ENCODE assay signal across 23 cellular contexts in the genomic region with DNA sequence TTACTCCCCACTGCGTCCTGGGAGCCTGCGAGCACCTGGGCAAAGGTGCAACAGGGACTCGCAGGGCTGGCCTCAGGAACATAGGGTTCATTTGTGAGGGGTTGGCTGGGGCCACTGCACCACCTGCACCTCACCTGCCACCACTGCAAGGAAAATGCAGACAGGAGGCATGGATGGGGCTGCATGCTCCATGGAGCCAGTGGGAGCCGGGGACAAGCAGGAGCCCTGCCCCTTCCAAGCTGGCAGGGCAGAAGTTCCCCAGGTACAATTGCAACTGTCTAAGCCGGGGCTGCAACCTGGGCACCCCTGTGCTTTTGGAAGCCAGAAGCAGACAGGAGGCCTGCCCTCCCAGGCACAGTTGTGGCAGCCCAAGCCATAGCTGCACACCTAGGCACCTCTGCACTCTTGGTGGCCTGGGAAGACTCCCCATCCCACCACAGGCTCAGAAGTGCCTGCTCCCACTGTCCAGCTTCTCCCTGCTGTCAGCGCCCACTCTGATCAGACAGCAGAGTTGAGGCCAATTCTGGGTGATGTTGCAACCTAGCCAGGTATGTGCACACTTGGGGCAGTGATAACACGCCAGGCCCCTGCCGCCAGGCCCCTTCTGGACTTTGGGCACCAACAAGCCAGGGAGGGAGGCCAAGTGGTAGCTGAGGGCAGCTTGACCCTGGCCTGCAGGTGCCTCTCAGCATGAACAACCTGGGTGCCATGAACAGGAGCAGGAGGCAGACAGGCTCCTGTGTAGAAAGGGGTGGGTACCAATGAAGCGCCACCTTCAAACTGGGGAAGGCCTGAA.
"Had no signal": no experiment of that assay in that cellular context is flagged by ENCODE, and none has a peak within 500 bp of the region (broad histone marks: within the 10 kb centered on the region; RNA-seq: fewer than 3 reads in every experiment).

No MANE protein-coding gene starts in this region.

- H3K4me3 Mint-ChIP-seq: dendritic cell treated with granulocyte-macrophage colony-stimulating factor and Interleukin-4, amounts not matched to agents 40 ng/mL and 50 ng/mL, for 4 days; effector memory CD8-positive, alpha-beta T cell; immature natural killer cell; naive thymus-derived CD4-positive, alpha-beta T cell; nephron progenitor cell had no signal

- H3K27ac Mint-ChIP-seq: dendritic cell treated with granulocyte-macrophage colony-stimulating factor and Interleukin-4, amounts not matched to agents 40 ng/mL and 50 ng/mL, for 4 days; effector memory CD8-positive, alpha-beta T cell; immature natural killer cell; naive thymus-derived CD4-positive, alpha-beta T cell; nephron progenitor cell had no signal

- H3K4me1 Mint-ChIP-seq: immature natural killer cell; naive thymus-derived CD4-positive, alpha-beta T cell; nephron progenitor cell had no signal

- DNase-seq: effector memory CD8-positive, alpha-beta T cell; esophagus squamous epithelium; foreskin fibroblast; glutamatergic neuron; immature natural killer cell; left ventricle myocardium inferior; naive thymus-derived CD4-positive, alpha-beta T cell; nephron progenitor cell; retina; sigmoid colon; stimulated activated CD4-positive, alpha-beta T cell treated with anti-CD3 and anti-CD28 coated beads, Interleukin-2, amount 100 ng/mL, for 24 hours; stimulated activated CD4-positive, alpha-beta T cell treated with anti-CD3 and anti-CD28 coated beads, Interleukin-4, amount 100 ng/mL, for 4 hours; stimulated activated naive CD4-positive, alpha-beta T cell; tibial artery had no signal

- H3K9me3 ChIP-seq: esophagus squamous epithelium, gastroesophageal sphincter, left ventricle myocardium inferior, neutrophil, psoas muscle, sigmoid colon, suprapubic skin, tibial artery had no signal

- H3K36me3 ChIP-seq: esophagus squamous epithelium, gastroesophageal sphincter, left ventricle myocardium inferior, neutrophil, sigmoid colon, suprapubic skin, tibial artery had no signal

- H3K27ac ChIP-seq: epithelial cell of prostate, esophagus squamous epithelium, gastroesophageal sphincter, left ventricle myocardium inferior, neutrophil, psoas muscle, sigmoid colon, skin epidermis, suprapubic skin, tibial artery had no signal

- H3K9me3 Mint-ChIP-seq: dendritic cell treated with granulocyte-macrophage colony-stimulating factor and Interleukin-4, amounts not matched to agents 40 ng/mL and 50 ng/mL, for 4 days; effector memory CD8-positive, alpha-beta T cell; immature natural killer cell; nephron progenitor cell had no signal

- FAIRE-seq: colon, keratinocyte had no signal

- ATAC-seq: effector memory CD8-positive, alpha-beta T cell; gastroesophageal sphincter; naive thymus-derived CD4-positive, alpha-beta T cell; psoas muscle had no signal

- H3K27me3 Mint-ChIP-seq: dendritic cell treated with granulocyte-macrophage colony-stimulating factor and Interleukin-4, amounts not matched to agents 40 ng/mL and 50 ng/mL, for 4 days had no signal

- H3K27me3 ChIP-seq: esophagus squamous epithelium, gastroesophageal sphincter, neutrophil, sigmoid colon, suprapubic skin, tibial artery had no signal

- H3K4me1 ChIP-seq: esophagus squamous epithelium, gastroesophageal sphincter, left ventricle myocardium inferior, psoas muscle, sigmoid colon, suprapubic skin, tibial artery had no signal

- H3K36me3 Mint-ChIP-seq: immature natural killer cell had no signal

- H3K4me3 ChIP-seq: esophagus squamous epithelium, gastroesophageal sphincter, left ventricle myocardium inferior, psoas muscle, sigmoid colon, skin epidermis, suprapubic skin, tibial artery had no signal
